ENCODE assay signal across 8 cellular contexts in the genomic region with DNA sequence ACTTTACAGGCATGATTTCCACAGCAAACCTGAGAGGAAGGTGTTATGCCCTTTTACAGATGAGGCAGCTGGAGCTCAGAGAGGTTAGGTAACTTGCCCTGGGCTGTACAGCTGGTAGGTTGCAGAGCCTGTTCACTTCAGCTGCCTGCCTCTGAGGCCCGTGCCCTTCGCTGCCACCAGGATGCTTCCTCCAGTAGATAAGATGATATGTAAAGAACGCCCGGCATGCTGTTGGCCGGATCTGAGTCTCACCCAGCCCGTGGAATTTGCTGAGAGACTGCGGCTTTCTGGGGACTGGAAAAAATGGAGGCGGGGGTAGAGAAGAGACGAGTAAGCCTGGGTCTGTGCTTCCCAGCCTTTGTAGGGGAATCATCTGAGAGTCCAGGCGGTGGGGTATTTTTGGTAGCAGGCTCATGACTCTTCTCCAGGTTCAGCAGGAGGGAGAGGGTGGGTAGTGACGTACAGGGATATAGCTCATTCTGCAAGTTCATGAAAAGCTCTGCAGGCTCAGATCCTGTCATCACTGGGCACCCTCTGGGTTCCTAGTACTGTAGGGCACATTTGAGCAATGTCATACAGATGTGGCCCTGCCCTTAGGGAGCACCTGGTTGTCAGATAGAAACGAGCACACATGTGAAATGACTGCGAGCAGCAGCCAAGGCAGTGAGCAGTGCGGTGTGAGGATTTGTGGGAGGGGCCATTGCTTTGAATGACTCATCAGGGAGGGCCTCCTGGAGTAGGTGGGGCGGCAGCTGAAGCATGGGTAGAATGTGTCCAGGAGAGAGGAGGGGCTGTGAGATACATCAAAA.
DNase-seq lines count a peak whose midpoint lies in the region; ATAC-seq and TF ChIP-seq lines count a peak whose summit lies in the region.

No MANE protein-coding gene starts in this region.

- CTCF ChIA-PET in Panc1 (lab: Charles Lee), result no interaction called here

- H3K4me3 ChIP-seq in Panc1 (ENCODE audit: low read depth in 2 of 2, low read length in 2 of 2), result no peak overlapping the region

- no TSS peak for BruUV-seq in Panc1 (replicated peaks; lab: Mats Ljungman, UMichigan)

- intact Hi-C loops in Panc1 (cut with micrococcal nuclease; ENCODE audit: unreplicated experiment), result no loop called here

- no peaks in the 10 kb centered on the region for H3K36me3 ChIP-seq in Panc1 (ENCODE audit: control insufficient read depth, insufficient read depth, low read length)

- ATAC-seq in Panc1 (0 out of 2 replicates have a peak, but pooled peaks have one; percentile 53), foreskin keratinocyte (peak; percentile 96), HG02571 (IDR thresholded peaks at IDR 0.05; ENCODE audit: unreplicated experiment) (no peak)

- TF ChIP-seq CTCF in Panc1 (IDR thresholded peaks at IDR 0.05), result no peak
- no peak for TF ChIP-seq CTCF in foreskin keratinocyte (conservative IDR thresholded peaks at IDR 0.05)

- H3K9me3 ChIP-seq in Panc1 (ENCODE audit: control insufficient read depth, insufficient read depth, low read depth, low read length), result no peaks in the 10 kb centered on the region

- H3K4me1 ChIP-seq in Panc1 (ENCODE audit: control insufficient read depth, insufficient read depth, low read length), result no peaks in the 10 kb centered on the region
- H3K4me1 ChIP-seq in foreskin keratinocyte, result no peaks in the 10 kb centered on the region

- POLR2A ChIA-PET in Panc1 (lab: Charles Lee), result no interaction called here

- H3K27me3 ChIP-seq in Panc1 (ENCODE audit: control insufficient read depth, insufficient read depth, low read length) (no peaks in the 10 kb centered on the region), foreskin keratinocyte (no peaks in the 10 kb centered on the region)

- H3K27ac ChIP-seq in Panc1 (ENCODE audit: low read length), result no peak overlapping the region
- H3K27ac ChIP-seq in foreskin keratinocyte, result no peak overlapping the region

- DNase-seq in activated CD4-positive, alpha-beta T cell treated with anti-CD3 and anti-CD28 coated beads, Interleukin-2, amount 50 U/mL, for 48 hours, result peak; percentile 3 to 20
- no peak for DNase-seq in activated CD4-positive, alpha-beta T cell treated with anti-CD3 and anti-CD28 coated beads, Interleukin-2, amount 50 U/mL, for 4 hours
- DNase-seq in Panc1 (ENCODE audit: low read depth, low spot score) (no peak), foreskin keratinocyte (peak; percentile 64 to 78), NCI-H1048 (lab: John Stamatoyannopoulos, UW) (no peak), ecto neural progenitor cell (ENCODE audit: low spot score) (no peak)
- peak; percentile 30 for DNase-seq in stimulated activated CD8-positive, alpha-beta memory T cell treated with anti-CD3 and anti-CD28 coated beads, Interleukin-4, amount 100 ng/mL, for 48 hours

- in situ Hi-C loops in Panc1 (cut with HindIII; ENCODE audit: low pct_unique_long_range_greater_than_20kb, low sequenced_read_pairs), result no loop called here

Comparison
In these comparisons a context has a peak if more than half of its experiments do, and no peak if none do; other contexts are left out.
1. DNase-seq: peak in activated CD4-positive, alpha-beta T cell treated with anti-CD3 and anti-CD28 coated beads, Interleukin-2, amount 50 U/mL, for 48 hours (2 of 2), foreskin keratinocyte (2 of 2) and stimulated activated CD8-positive, alpha-beta memory T cell treated with anti-CD3 and anti-CD28 coated beads, Interleukin-4, amount 100 ng/mL, for 48 hours (single experiment); none in activated CD4-positive, alpha-beta T cell treated with anti-CD3 and anti-CD28 coated beads, Interleukin-2, amount 50 U/mL, for 4 hours (0 of 2), Panc1 (single experiment), NCI-H1048 (single experiment) and ecto neural progenitor cell (single experiment).